Comparison of ENCODE assay signal across 8 cellular contexts in the genomic region with DNA sequence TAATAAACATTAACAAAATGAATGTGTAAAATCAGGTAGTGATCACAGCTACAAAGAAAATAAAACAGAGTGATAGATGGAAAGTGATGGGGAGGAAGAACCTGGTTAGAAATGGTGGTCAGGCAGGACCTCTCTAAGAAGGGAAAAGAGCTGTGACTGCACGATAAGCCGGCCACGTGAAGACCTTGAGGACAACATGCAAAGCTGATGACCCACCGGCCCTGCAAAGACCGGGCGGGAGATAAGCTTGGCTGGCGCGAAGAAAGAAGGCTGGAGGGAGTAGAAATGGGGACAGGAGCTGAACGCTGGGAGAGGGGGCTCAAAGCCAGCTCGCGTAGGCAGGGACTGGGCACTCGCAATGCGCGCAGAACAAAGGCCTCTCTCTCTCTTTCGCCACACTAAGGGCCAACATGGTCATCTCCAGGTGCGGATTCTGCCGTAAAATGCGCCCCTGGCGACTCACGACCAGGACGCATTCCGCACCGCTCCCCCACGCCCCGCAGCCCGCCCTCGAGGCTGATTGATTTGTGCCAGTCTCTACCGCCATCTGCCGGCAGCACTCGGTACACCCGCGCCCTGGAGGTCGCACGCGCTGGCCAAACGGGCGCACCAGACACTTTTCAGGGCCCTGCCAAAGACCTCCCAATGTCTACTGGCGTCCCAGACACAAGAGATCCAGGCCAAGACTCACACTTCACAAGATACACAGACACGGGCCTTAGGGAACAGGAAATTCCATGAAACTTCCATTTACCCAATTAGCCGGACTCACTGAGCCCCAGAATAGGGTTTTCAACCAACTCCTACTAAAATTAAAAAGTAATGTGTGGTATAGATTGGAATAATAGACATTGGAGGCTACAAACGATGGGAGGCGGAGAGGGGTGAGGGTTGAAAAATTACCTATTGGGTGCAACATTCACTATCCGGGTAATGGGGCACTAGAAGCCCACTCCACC. TPM values are rescaled to one million over a fixed set of nuclear protein-coding genes. Genes with fewer than 3 reads are reported as not detected.
DNase-seq lines count a peak whose midpoint lies in the region; ATAC-seq and TF ChIP-seq lines count a peak whose summit lies in the region.

No MANE protein-coding gene starts in this region.

- H3K79me2 ChIP-seq in DOHH2 (ENCODE audit: control insufficient read depth, low read length) (no peaks in the 10 kb centered on the region), neural progenitor cell (ENCODE audit: low read depth) (no peaks in the 10 kb centered on the region)

- H3K27ac ChIP-seq in DOHH2 (ENCODE audit: low read depth, low read length) = no peak overlapping the region
- no peak overlapping the region for H3K27ac ChIP-seq in neural progenitor cell
- no peak overlapping the region for H3K27ac ChIP-seq in stomach

- peaks cover 9% of the 10 kb centered on the region for H3K27me3 ChIP-seq in DOHH2 (ENCODE audit: control insufficient read depth, low read length)
- H3K27me3 ChIP-seq in neural progenitor cell = peaks cover 47% of the 10 kb centered on the region
- H3K27me3 ChIP-seq in stomach = peaks cover 0 to 13% (median 0%) of the 10 kb centered on the region in 3 donors

- H3K9me2 ChIP-seq in DOHH2 (replicated peaks; ENCODE audit: control insufficient read depth, low read length) = no peaks in the 10 kb centered on the region

- H3K9ac ChIP-seq in neural progenitor cell = no peak overlapping the region

- no peak for TF ChIP-seq POLR2A in stomach (IDR thresholded peaks at IDR 0.05)

- TF ChIP-seq CTCF in DOHH2 (IDR thresholded peaks at IDR 0.05; ENCODE audit: low read depth, low read length, poor library complexity, severe bottlenecking) (peak; percentile 96), foreskin fibroblast (IDR thresholded peaks at IDR 0.05; ENCODE audit: low read depth, low read length) (peak; percentile 90), neural progenitor cell (IDR thresholded peaks at IDR 0.05) (peak; percentile 95), stomach (IDR thresholded peaks at IDR 0.05) (peak in 5 of 7 experiments; percentile 86 to 96 (median 95))

- H3K4me1 ChIP-seq in DOHH2 (ENCODE audit: control insufficient read depth, low read length) (peaks cover 9% of the 10 kb centered on the region), neural progenitor cell (no peaks in the 10 kb centered on the region), stomach (peaks cover 4 to 14% (median 10%) of the 10 kb centered on the region in 4 donors)

- H3K27me3 Mint-ChIP-seq in activated T-helper 2 cell treated with anti-CD3 and anti-CD28 coated beads, Interferon-gamma antibody, Interleukin-2, Interleukin-4, amounts not matched to agents 10 μg/mL and 5 μg/mL and 100 μg/mL, durations not matched to agents 14 hours and 24 hours and 36 hours (ENCODE audit: low read depth) = peaks cover 2% of the 10 kb centered on the region
- H3K27me3 Mint-ChIP-seq in neural progenitor cell (ENCODE audit: insufficient read depth, low read depth) = peaks cover 7% of the 10 kb centered on the region

- H3K36me3 Mint-ChIP-seq in activated T-helper 2 cell treated with anti-CD3 and anti-CD28 coated beads, Interferon-gamma antibody, Interleukin-2, Interleukin-4, amounts not matched to agents 10 μg/mL and 5 μg/mL and 100 μg/mL, durations not matched to agents 14 hours and 24 hours and 36 hours (ENCODE audit: low read depth) = no peaks in the 10 kb centered on the region
- no peaks in the 10 kb centered on the region for H3K36me3 Mint-ChIP-seq in neural progenitor cell

- peak overlapping the region; percentile 80 for H3K4me3 Mint-ChIP-seq in activated T-helper 2 cell treated with anti-CD3 and anti-CD28 coated beads, Interferon-gamma antibody, Interleukin-2, Interleukin-4, amounts not matched to agents 10 μg/mL and 5 μg/mL and 100 μg/mL, durations not matched to agents 14 hours and 24 hours and 36 hours (ENCODE audit: low read depth)
- peak overlapping the region; percentile 71 for H3K4me3 Mint-ChIP-seq in neural progenitor cell

- H3K9me3 ChIP-seq in DOHH2 (ENCODE audit: control insufficient read depth, insufficient read depth, low read length) (no peaks in the 10 kb centered on the region), neural progenitor cell (ENCODE audit: low read depth) (no peaks in the 10 kb centered on the region), stomach (no peaks in the 10 kb centered on the region)

- no peaks in the 10 kb centered on the region for H3K9me3 Mint-ChIP-seq in activated T-helper 2 cell treated with anti-CD3 and anti-CD28 coated beads, Interferon-gamma antibody, Interleukin-2, Interleukin-4, amounts not matched to agents 10 μg/mL and 5 μg/mL and 100 μg/mL, durations not matched to agents 14 hours and 24 hours and 36 hours
- no peaks in the 10 kb centered on the region for H3K9me3 Mint-ChIP-seq in neural progenitor cell

- H3K4me3 ChIP-seq in DOHH2 (ENCODE audit: low read length) (peak overlapping the region; percentile 73), foreskin fibroblast (ENCODE audit: low read depth in 1 of 2, low read length in 2 of 2) (peak overlapping the region; percentile 51 to 74), neural progenitor cell (peak overlapping the region; percentile 27), stomach (peak overlapping the region; percentile 50 to 59 (median 52))

- H3K4me2 ChIP-seq in DOHH2 (ENCODE audit: low read length) = peak overlapping the region; percentile 83
- peak overlapping the region; percentile 58 for H3K4me2 ChIP-seq in neural progenitor cell

- peak; percentile 72 for DNase-seq in LHCN-M2 (ENCODE audit: low read depth)
- DNase-seq in RKO (ENCODE audit: low spot score) = peak; percentile 92
- peak; percentile 81 for DNase-seq in activated T-helper 2 cell treated with anti-CD3 and anti-CD28 coated beads, Interferon-gamma antibody, Interleukin-2, Interleukin-4, amounts not matched to agents 10 μg/mL and 5 μg/mL and 100 μg/mL, durations not matched to agents 14 hours and 24 hours and 36 hours (ENCODE audit: low spot score)
- peak; percentile 63 to 93 for DNase-seq in foreskin fibroblast
- peak; percentile 96 for DNase-seq in neural progenitor cell (ENCODE audit: low spot score)
- DNase-seq in stomach = peak; percentile 89

- peak; percentile 85 for ATAC-seq in GM21825 (IDR thresholded peaks at IDR 0.05; ENCODE audit: unreplicated experiment)

- no peaks in the 10 kb centered on the region for H3F3A ChIP-seq in DOHH2 (ENCODE audit: control insufficient read depth, insufficient read depth)
- H3F3A ChIP-seq in neural progenitor cell (ENCODE audit: low read depth) = peaks cover 9% of the 10 kb centered on the region

- H3K27ac Mint-ChIP-seq in activated T-helper 2 cell treated with anti-CD3 and anti-CD28 coated beads, Interferon-gamma antibody, Interleukin-2, Interleukin-4, amounts not matched to agents 10 μg/mL and 5 μg/mL and 100 μg/mL, durations not matched to agents 14 hours and 24 hours and 36 hours = peak overlapping the region; percentile 71
- peak overlapping the region; percentile 0 for H3K27ac Mint-ChIP-seq in neural progenitor cell

- 8 to 14% (median 10%) methylated on average over 25 to 43 of the region's 43 CpGs for WGBS in stomach, 5 donors

- TF ChIP-seq EP300 in stomach (IDR thresholded peaks at IDR 0.05) = no peak

- H3K4me1 Mint-ChIP-seq in activated T-helper 2 cell treated with anti-CD3 and anti-CD28 coated beads, Interferon-gamma antibody, Interleukin-2, Interleukin-4, amounts not matched to agents 10 μg/mL and 5 μg/mL and 100 μg/mL, durations not matched to agents 14 hours and 24 hours and 36 hours (ENCODE audit: low read depth) = peaks cover 12% of the 10 kb centered on the region
- H3K4me1 Mint-ChIP-seq in neural progenitor cell = peaks cover 11% of the 10 kb centered on the region

- peak overlapping the region; percentile 84 for H2AFZ ChIP-seq in neural progenitor cell (replicated peaks)

- H3K36me3 ChIP-seq in DOHH2 (ENCODE audit: control insufficient read depth, low read length) = no peaks in the 10 kb centered on the region
- H3K36me3 ChIP-seq in neural progenitor cell = no peaks in the 10 kb centered on the region
- H3K36me3 ChIP-seq in stomach = no peaks in the 10 kb centered on the region

- H4K20me1 ChIP-seq in DOHH2 (ENCODE audit: control insufficient read depth, insufficient read depth, low read depth, low read length) = no peaks in the 10 kb centered on the region
- no peaks in the 10 kb centered on the region for H4K20me1 ChIP-seq in neural progenitor cell (ENCODE audit: low read depth)

- intact Hi-C loops in activated T-helper 2 cell treated with anti-CD3 and anti-CD28 coated beads, Interferon-gamma antibody, Interleukin-2, Interleukin-4, amounts not matched to agents 10 μg/mL and 5 μg/mL and 100 μg/mL, durations not matched to agents 14 hours and 24 hours and 36 hours (cut with micrococcal nuclease) = loop anchor here (1.0 to 2.0 kb wide), 3 partner anchors 30 to 64 kb away; no protein-coding TSS in a partner anchor
- intact Hi-C loops in stomach (cut with DNase I; ENCODE audit: low total_unique reads) = no loop called here

RNA-seq across cellular contexts. Expression of a gene that starts 9.4 kb away (rescaled TPM):
- total RNA-seq in LHCN-M2 (2014; rRNA removed) (not detected in 2 replicates), neural progenitor cell (ENCODE audit: low replicate concordance) (not detected in 2 replicates), stomach (not detected)
- polyA plus RNA-seq in LHCN-M2 (2012) = not detected
- not detected in 2 replicates for total RNA-seq in activated T-helper 2 cell treated with anti-CD3 and anti-CD28 coated beads, Interferon-gamma antibody, Interleukin-2, Interleukin-4, amounts not matched to agents 10 μg/mL and 5 μg/mL and 100 μg/mL, durations not matched to agents 14 hours and 24 hours and 36 hours
- polyA plus RNA-seq in stomach = not detected

RNA-seq across cellular contexts. Expression of a gene that starts 23.7 kb away (rescaled TPM):
- total RNA-seq in LHCN-M2 (2014; rRNA removed) = 2.5 and 2.8 TPM in 2 replicates
- 4.8 TPM for polyA plus RNA-seq in LHCN-M2 (2012)
- total RNA-seq in activated T-helper 2 cell treated with anti-CD3 and anti-CD28 coated beads, Interferon-gamma antibody, Interleukin-2, Interleukin-4, amounts not matched to agents 10 μg/mL and 5 μg/mL and 100 μg/mL, durations not matched to agents 14 hours and 24 hours and 36 hours = 7.6 and 9.5 TPM in 2 replicates
- 5.0 and 6.0 TPM in 2 replicates for total RNA-seq in neural progenitor cell (ENCODE audit: low replicate concordance)
- 10 to 100 TPM in 1 of 5 donors, 1 to 10 TPM in 4; 3.1 to 23.9 (median 5.4) TPM for total RNA-seq in stomach
- polyA plus RNA-seq in stomach = 1 to 10 TPM; 3.9 to 5.2 (median 5.0) TPM

RNA-seq across cellular contexts. Expression of a gene that starts 30.5 kb away (rescaled TPM):
- 14.0 and 15.9 TPM in 2 replicates for total RNA-seq in LHCN-M2 (2014; rRNA removed)
- 9.3 TPM for polyA plus RNA-seq in LHCN-M2 (2012)
- total RNA-seq in activated T-helper 2 cell treated with anti-CD3 and anti-CD28 coated beads, Interferon-gamma antibody, Interleukin-2, Interleukin-4, amounts not matched to agents 10 μg/mL and 5 μg/mL and 100 μg/mL, durations not matched to agents 14 hours and 24 hours and 36 hours = 26.9 and 27.6 TPM in 2 replicates
- 24.2 and 43.4 TPM in 2 replicates for total RNA-seq in neural progenitor cell (ENCODE audit: low replicate concordance)
- 10 to 100 TPM; 10.6 to 59.1 (median 18.7) TPM for total RNA-seq in stomach
- polyA plus RNA-seq in stomach = 1 to 10 TPM; 6.2 to 9.0 (median 8.6) TPM

RNA-seq across cellular contexts. Expression of a gene that starts 39.8 kb away (rescaled TPM):
- total RNA-seq in LHCN-M2 (2014; rRNA removed) = not detected in 2 replicates
- not detected for polyA plus RNA-seq in LHCN-M2 (2012)
- not detected in 2 replicates for total RNA-seq in activated T-helper 2 cell treated with anti-CD3 and anti-CD28 coated beads, Interferon-gamma antibody, Interleukin-2, Interleukin-4, amounts not matched to agents 10 μg/mL and 5 μg/mL and 100 μg/mL, durations not matched to agents 14 hours and 24 hours and 36 hours
- not detected in 2 replicates for total RNA-seq in neural progenitor cell (ENCODE audit: low replicate concordance)
- total RNA-seq in stomach = not detected
- not detected for polyA plus RNA-seq in stomach

RNA-seq across cellular contexts. Expression of a gene that starts 58.5 kb away (rescaled TPM):
- 8.2 and 9.9 TPM in 2 replicates for total RNA-seq in LHCN-M2 (2014; rRNA removed)
- 11.5 TPM for polyA plus RNA-seq in LHCN-M2 (2012)
- 14.4 and 15.0 TPM in 2 replicates for total RNA-seq in activated T-helper 2 cell treated with anti-CD3 and anti-CD28 coated beads, Interferon-gamma antibody, Interleukin-2, Interleukin-4, amounts not matched to agents 10 μg/mL and 5 μg/mL and 100 μg/mL, durations not matched to agents 14 hours and 24 hours and 36 hours
- 5.3 and 26.6 TPM in 2 replicates for total RNA-seq in neural progenitor cell (ENCODE audit: low replicate concordance)
- total RNA-seq in stomach = 10 to 100 TPM in 2 of 5 donors, 1 to 10 TPM in 3; 1.5 to 20.3 (median 5.4) TPM
- polyA plus RNA-seq in stomach = 1 to 10 TPM; 1.7 to 2.8 (median 2.6) TPM
